ENCODE assay signal across 8 cellular contexts in the genomic region with DNA sequence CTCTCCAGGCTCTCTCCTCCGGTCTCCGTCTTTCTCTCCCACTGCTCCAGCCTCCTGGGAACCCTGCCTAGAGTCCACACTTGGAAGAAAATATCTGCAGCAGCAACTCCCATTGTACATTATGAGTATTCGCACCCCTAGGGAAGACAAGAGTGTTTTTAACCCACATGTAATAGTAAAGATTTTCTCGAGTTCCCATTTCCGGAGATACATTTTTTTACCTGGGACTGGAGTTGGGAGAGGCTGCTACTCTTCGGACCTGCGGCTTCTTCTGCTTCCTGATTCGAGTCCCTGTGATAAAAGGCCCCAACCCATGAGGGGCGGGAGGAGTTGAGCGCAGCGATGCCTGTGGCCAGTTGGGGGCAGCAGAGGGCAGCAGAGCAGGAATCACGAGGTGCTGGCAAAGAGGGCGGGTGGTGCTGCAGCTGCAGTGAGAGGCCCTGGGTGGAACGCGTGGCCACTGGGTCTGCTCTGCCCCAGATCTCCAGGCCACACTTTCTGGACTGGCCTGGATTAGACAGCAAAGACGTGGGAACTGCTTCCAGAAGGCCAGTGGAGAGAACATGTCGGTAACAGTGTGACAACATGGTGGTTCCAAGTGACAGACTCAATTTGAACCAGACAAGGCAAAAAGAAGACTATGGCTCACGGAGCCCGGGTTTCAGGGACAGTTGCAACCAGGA.
DNase-seq lines count a peak whose midpoint lies in the region; ATAC-seq and TF ChIP-seq lines count a peak whose summit lies in the region.

No MANE protein-coding gene starts in this region.

- no peaks in the 10 kb centered on the region for H3K36me3 ChIP-seq in right lobe of liver

- TF ChIP-seq CTCF in coronary artery (IDR thresholded peaks at IDR 0.05) (peak; percentile 60), right lobe of liver (IDR thresholded peaks at IDR 0.05) (peak; percentile 65 to 91 (median 87))

- no peak overlapping the region for H3K4me3 Mint-ChIP-seq in activated CD4-positive, alpha-beta T cell treated with anti-CD3 and anti-CD28 coated beads, Interleukin-2, amount 10 ng/mL, durations not matched to agents 24 days and 14 days

- 15% methylated on average over 18 of the region's 19 CpGs for WGBS in right lobe of liver (ENCODE audit: insufficient coverage, low coverage, low lambda C conversion rate, missing lambda C conversion rate)

- no peak overlapping the region for H3K27ac Mint-ChIP-seq in activated CD4-positive, alpha-beta T cell treated with anti-CD3 and anti-CD28 coated beads, Interleukin-2, amount 10 ng/mL, durations not matched to agents 24 days and 14 days

- no peak for TF ChIP-seq POLR2A in right lobe of liver (IDR thresholded peaks at IDR 0.05)

- no peak overlapping the region for H3K27ac ChIP-seq in coronary artery
- no peak overlapping the region for H3K27ac ChIP-seq in right lobe of liver

- H3K27me3 ChIP-seq in right lobe of liver = no peaks in the 10 kb centered on the region

- H3K27me3 Mint-ChIP-seq in activated CD4-positive, alpha-beta T cell treated with anti-CD3 and anti-CD28 coated beads, Interleukin-2, amount 10 ng/mL, durations not matched to agents 24 days and 14 days = peaks cover 13% of the 10 kb centered on the region

- no peaks in the 10 kb centered on the region for H3K4me1 Mint-ChIP-seq in activated CD4-positive, alpha-beta T cell treated with anti-CD3 and anti-CD28 coated beads, Interleukin-2, amount 10 ng/mL, durations not matched to agents 24 days and 14 days

- H3K4me3 ChIP-seq in coronary artery = no peak overlapping the region
- no peak overlapping the region for H3K4me3 ChIP-seq in right lobe of liver

- H3K9me3 Mint-ChIP-seq in activated CD4-positive, alpha-beta T cell treated with anti-CD3 and anti-CD28 coated beads, Interleukin-2, amount 10 ng/mL, durations not matched to agents 24 days and 14 days = no peaks in the 10 kb centered on the region

- intact Hi-C loops in activated CD4-positive, alpha-beta T cell treated with anti-CD3 and anti-CD28 coated beads, Interleukin-2, amount 10 ng/mL, durations not matched to agents 24 days and 14 days (cut with micrococcal nuclease) = loop anchor here (2.0 kb wide), 1 partner anchor 731 kb away; no protein-coding TSS in a partner anchor
- intact Hi-C loops in right lobe of liver (cut with DNase I) = loop anchor here (10.0 kb wide), 1 partner anchor 731 kb away; no protein-coding TSS in a partner anchor

- no peaks in the 10 kb centered on the region for H3K4me1 ChIP-seq in right lobe of liver

- peak; percentile 96 for DNase-seq in COLO668 (lab: John Stamatoyannopoulos, UW; ENCODE audit: unreplicated experiment)
- peak; percentile 60 for DNase-seq in NCI-H460 (ENCODE audit: extremely low read depth, low read depth)
- peak; percentile 91 for DNase-seq in activated CD4-positive, alpha-beta T cell treated with anti-CD3 and anti-CD28 coated beads, Interleukin-2, amount 10 ng/mL, durations not matched to agents 24 days and 14 days
- no peak for DNase-seq in coronary artery (ENCODE audit: low spot score)
- DNase-seq in right lobe of liver = peak; percentile 71 to 78 (median 74)
- DNase-seq in stimulated activated CD4-positive, alpha-beta T cell treated with anti-CD3 and anti-CD28 coated beads, TNF-alpha, amount 100 ng/mL, for 4 hours (ENCODE audit: low read depth in 3 of 3) = peak; percentile 1 to 29 (median 24)

- H3K36me3 Mint-ChIP-seq in activated CD4-positive, alpha-beta T cell treated with anti-CD3 and anti-CD28 coated beads, Interleukin-2, amount 10 ng/mL, durations not matched to agents 24 days and 14 days (ENCODE audit: low read depth) = no peaks in the 10 kb centered on the region

- no peaks in the 10 kb centered on the region for H3K9me3 ChIP-seq in right lobe of liver

- ATAC-seq in HG02642 (IDR thresholded peaks at IDR 0.05; ENCODE audit: poor library complexity, unreplicated experiment) = peak; percentile 54
- ATAC-seq in right lobe of liver = peak; percentile 92 to 97 (median 94)
- no peak for ATAC-seq in HG03097 (IDR thresholded peaks at IDR 0.05; ENCODE audit: low FRiP score, unreplicated experiment)
